29 cellular contexts compared by ENCODE assay signal in the genomic region with DNA sequence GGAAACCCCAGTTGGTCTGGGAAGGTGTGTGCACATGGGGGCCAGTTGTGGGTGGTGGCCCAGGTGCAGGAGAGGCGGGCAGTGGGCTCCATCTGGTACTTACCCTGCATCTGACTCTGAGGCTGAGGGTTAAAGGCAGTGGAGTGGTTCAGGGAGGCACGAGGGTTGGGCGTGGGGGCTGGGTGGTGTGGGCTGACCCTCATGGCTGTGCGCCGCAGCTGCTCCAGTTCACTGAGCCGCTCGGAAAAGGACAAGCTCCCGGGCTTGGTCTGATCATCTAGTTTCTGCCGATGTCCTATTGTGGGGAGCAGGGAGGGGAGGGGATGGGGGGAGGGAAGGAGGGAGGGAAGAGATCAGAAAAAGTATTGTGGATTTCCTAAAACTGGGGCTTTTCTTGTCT.
DNase-seq lines count a peak whose midpoint lies in the region; ATAC-seq, FAIRE-seq and TF ChIP-seq lines count a peak whose summit lies in the region.
"Had no signal": no experiment of that assay in that cellular context is flagged by ENCODE, and none has a peak within 500 bp of the region (broad histone marks: within the 10 kb centered on the region; RNA-seq: fewer than 3 reads in every experiment).

No MANE protein-coding gene starts in this region.

- no peaks in the 10 kb centered on the region for H3K9me3 Mint-ChIP-seq in MCF 10A (ENCODE audit: unreplicated experiment)
- H3K9me3 Mint-ChIP-seq: activated T-cell treated with anti-CD3 and anti-CD28 coated beads, Interleukin-2, amount 50 U/mL, for 72 hours; CD4-positive, alpha-beta memory T cell; neural progenitor cell had no signal

- H4K20me1 ChIP-seq in mammary epithelial cell (ENCODE audit: insufficient read depth, low read length) (no peaks in the 10 kb centered on the region), smooth muscle cell (ENCODE audit: low read depth) (peaks cover 90% of the 10 kb centered on the region)

- peaks cover 89% of the 10 kb centered on the region for H3K79me2 ChIP-seq in mammary epithelial cell (ENCODE audit: insufficient read depth, low read length)
- peaks cover 65% of the 10 kb centered on the region for H3K79me2 ChIP-seq in smooth muscle cell (ENCODE audit: low read depth)

- H3K27ac Mint-ChIP-seq in MCF 10A (ENCODE audit: low read depth, unreplicated experiment): peak overlapping the region; percentile 94
- H3K27ac Mint-ChIP-seq: activated CD4-positive, alpha-beta T cell treated with anti-CD3 and anti-CD28 coated beads, Interleukin-2, amount 10 ng/mL, durations not matched to agents 7 days and 5 days; neural progenitor cell had no signal

- POLR2A ChIA-PET in MCF 10A (lab: Yijun Ruan, JAX): interaction anchor here (0.9 to 7.2 kb wide), 4 partner anchors 17 to 52 kb away, joined by 3 to 81 read pairs (median 9); no protein-coding TSS in a partner anchor

- H3K9ac ChIP-seq in mammary epithelial cell (ENCODE audit: insufficient read depth, low read length) (no peak overlapping the region), smooth muscle cell (ENCODE audit: low read depth) (no peak overlapping the region)
- H3K9ac ChIP-seq: neural progenitor cell had no signal

- no peaks in the 10 kb centered on the region for H3K27me3 Mint-ChIP-seq in MCF 10A (ENCODE audit: insufficient read depth, unreplicated experiment)
- H3K27me3 Mint-ChIP-seq: activated CD4-positive, alpha-beta T cell treated with anti-CD3 and anti-CD28 coated beads, Interleukin-2, amount 10 ng/mL, durations not matched to agents 7 days and 5 days; CD4-positive, alpha-beta memory T cell had no signal

- no peaks in the 10 kb centered on the region for H3K9me3 ChIP-seq in mammary epithelial cell (replicated peaks; ENCODE audit: insufficient read depth, low read length)
- no peaks in the 10 kb centered on the region for H3K9me3 ChIP-seq in smooth muscle cell (replicated peaks; ENCODE audit: low read depth)
- H3K9me3 ChIP-seq: adrenal gland, body of pancreas, psoas muscle, tibial nerve had no signal

- H3K4me2 ChIP-seq in mammary epithelial cell (ENCODE audit: insufficient read depth, low read depth, low read length) (no peak overlapping the region), smooth muscle cell (no peak overlapping the region)
- H3K4me2 ChIP-seq: neural progenitor cell had no signal

- no CpG with 5 or more reads among the region's 9 CpGs for WGBS in mammary epithelial cell (ENCODE audit: low coverage, missing lambda C conversion rate)
- WGBS in smooth muscle cell (ENCODE audit: low lambda C conversion rate): 100% methylated on average over 1 of the region's 9 CpGs

- FAIRE-seq in urothelium cell line (lab: Jason Lieb, UNC): no peak
- FAIRE-seq: kidney had no signal

- intact Hi-C loops in MCF 10A (cut with micrococcal nuclease) (no loop called here), mammary epithelial cell (cut with micrococcal nuclease) (no loop called here)

- BruUV-seq in MCF 10A (replicated peaks; lab: Mats Ljungman, UMichigan): no TSS peak
- BruUV-seq in mammary epithelial cell (replicated peaks; lab: Mats Ljungman, UMichigan): no TSS peak

- H3F3A ChIP-seq in smooth muscle cell (ENCODE audit: low read depth): peaks cover 57% of the 10 kb centered on the region

- CTCF ChIA-PET in MCF 10A (lab: Yijun Ruan, JAX) (interaction anchor here (0.7 to 0.9 kb wide), 2 partner anchors 16 to 52 kb away, joined by 3 read pairs; no protein-coding TSS in a partner anchor), mammary epithelial cell (lab: Charles Lee; ENCODE audit: low non-redundant PET) (no interaction called here)

- in situ Hi-C loops in mammary epithelial cell (cut with MboI; ENCODE audit: low sequenced_read_pairs in 2 of 2): loop anchor here in 1 of 2 donors (25.0 kb wide), 1 partner anchor 147 kb away; no protein-coding TSS in a partner anchor

- H3K4me1 ChIP-seq in mammary epithelial cell (ENCODE audit: insufficient read depth, low read length) (peaks cover 38% of the 10 kb centered on the region), smooth muscle cell (ENCODE audit: low read depth) (peaks cover 30% of the 10 kb centered on the region)
- H3K4me1 ChIP-seq: neural progenitor cell had no signal

- H3K36me3 ChIP-seq in mammary epithelial cell (ENCODE audit: insufficient read depth, low read length): peaks cover 59% of the 10 kb centered on the region
- peaks cover 43% of the 10 kb centered on the region for H3K36me3 ChIP-seq in smooth muscle cell (ENCODE audit: low read depth)
- H3K36me3 ChIP-seq: neural progenitor cell had no signal

- peaks cover 77% of the 10 kb centered on the region for H3K36me3 Mint-ChIP-seq in MCF 10A (ENCODE audit: insufficient read depth, unreplicated experiment)
- H3K36me3 Mint-ChIP-seq: neural progenitor cell had no signal

- H3K27me3 ChIP-seq in mammary epithelial cell (ENCODE audit: insufficient read depth, low read length) (no peaks in the 10 kb centered on the region), smooth muscle cell (ENCODE audit: low read depth) (no peaks in the 10 kb centered on the region)
- H3K27me3 ChIP-seq: adrenal gland, body of pancreas, neural progenitor cell, tibial nerve had no signal

- peak; percentile 11 for ATAC-seq in esophagus mucosa
- no peak for ATAC-seq in HG02981 (IDR thresholded peaks at IDR 0.05; ENCODE audit: unreplicated experiment)
- ATAC-seq: activated T-cell treated with anti-CD3 and anti-CD28 coated beads, Interleukin-2, amount 50 U/mL, for 72 hours; stimulated activated naive CD8-positive, alpha-beta T cell treated with anti-CD3 and anti-CD28 coated beads, Interleukin-15, Interleukin-2, amounts not matched to agents 100 U/mL and 50 U/mL, for 24 hours had no signal

- DNase-seq in MCF 10A (ENCODE audit: unreplicated experiment) (no peak), mammary epithelial cell (no peak), smooth muscle cell (lab: John Stamatoyannopoulos, UW; ENCODE audit: unreplicated experiment) (no peak), urothelium cell line (ENCODE audit: low spot score) (no peak), iPS-NIHi7 (ENCODE audit: extremely low spot score) (no peak)
- no peak for DNase-seq in activated CD4-positive, alpha-beta T cell treated with anti-CD3 and anti-CD28 coated beads, Interleukin-2, amount 50 U/mL, for 4 hours
- DNase-seq: 8988T; activated CD4-positive, alpha-beta T cell treated with anti-CD3 and anti-CD28 coated beads, Interleukin-2, amount 10 ng/mL, durations not matched to agents 7 days and 5 days; activated naive CD4-positive, alpha-beta T cell; AML-193; CD4-positive, alpha-beta memory T cell; glutamatergic neuron; Kasumi-1; NCI-H2171; NCI-H524; psoas muscle; SHP77 treated with DMSO at 0.1 percent for 48 hours; SW 1271; T-helper 9 cell had no signal

- H3K4me3 ChIP-seq in mammary epithelial cell (replicated peaks in 1 of 3; ENCODE audit: insufficient read depth in 1 of 3, low read depth in 2 of 3, low read length in 3 of 3) (no peak overlapping the region), smooth muscle cell (no peak overlapping the region)
- H3K4me3 ChIP-seq: adrenal gland, body of pancreas, neural progenitor cell, psoas muscle, tibial nerve had no signal

- H3K27ac ChIP-seq in mammary epithelial cell (ENCODE audit: insufficient read depth, low read depth, low read length) (no peak overlapping the region), smooth muscle cell (ENCODE audit: low read depth) (peak overlapping the region; percentile 99)
- H3K27ac ChIP-seq: epithelial cell of prostate, neural progenitor cell, psoas muscle had no signal

- peaks cover 27% of the 10 kb centered on the region for H3K4me1 Mint-ChIP-seq in MCF 10A (ENCODE audit: insufficient read depth, unreplicated experiment)

- no peak for TF ChIP-seq CTCF in MCF 10A (IDR thresholded peaks at IDR 0.05; ENCODE audit: unreplicated experiment)
- TF ChIP-seq CTCF in mammary epithelial cell (conservative IDR thresholded peaks at IDR 0.05 in 1 of 2, IDR thresholded peaks at IDR 0.05 in 1 of 2; ENCODE audit: extremely low read depth in 1 of 2, insufficient read depth in 1 of 2, low read depth in 1 of 2, low read length in 2 of 2): no peak
- TF ChIP-seq CTCF in smooth muscle cell (IDR thresholded peaks at IDR 0.05; ENCODE audit: borderline replicate concordance, insufficient read depth, poor library complexity, severe bottlenecking): no peak

- H3K4me3 Mint-ChIP-seq in MCF 10A (ENCODE audit: unreplicated experiment): no peak overlapping the region
- H3K4me3 Mint-ChIP-seq: activated CD4-positive, alpha-beta T cell treated with anti-CD3 and anti-CD28 coated beads, Interleukin-2, amount 10 ng/mL, durations not matched to agents 7 days and 5 days; neural progenitor cell had no signal

- H2AFZ ChIP-seq in mammary epithelial cell (ENCODE audit: low read depth, low read length) (no peak overlapping the region), smooth muscle cell (ENCODE audit: low read depth) (no peak overlapping the region)
- H2AFZ ChIP-seq: neural progenitor cell had no signal

- dilution Hi-C loops in mammary epithelial cell (cut with HindIII; ENCODE audit: low sequenced_read_pairs): no loop called here
